In genomic region chr6:149061933-149062332, GRCh38 we compare ENCODE assay signal across 11 cellular contexts.
"Had no signal": no experiment of that assay in that cellular context is flagged by ENCODE, and none has a peak within 500 bp of the region (broad histone marks: within the 10 kb centered on the region; RNA-seq: fewer than 3 reads in every experiment).

No MANE protein-coding gene starts in this region.

- ATAC-seq: gastrocnemius medialis; stimulated activated naive B cell treated with anti-CD40 and anti-IgM and Interleukin-4, amounts not matched to agents 10 μg/mL and 1 μg/mL and 100 μg/mL, for 72 hours had no signal

- H3K9me3 ChIP-seq: gastrocnemius medialis, right atrium auricular region, transverse colon had no signal

- H3K4me3 ChIP-seq: gastrocnemius medialis, right atrium auricular region, transverse colon had no signal

- H3K27me3 ChIP-seq: gastrocnemius medialis, right atrium auricular region, transverse colon had no signal

- H3K36me3 Mint-ChIP-seq: activated CD4-positive, alpha-beta memory T cell treated with anti-CD3 and anti-CD28 coated beads for 36 hours had no signal

- H3K9me3 Mint-ChIP-seq: activated CD4-positive, alpha-beta memory T cell treated with anti-CD3 and anti-CD28 coated beads for 36 hours; stimulated activated naive B cell treated with anti-CD40 and anti-IgM and Interleukin-4, amounts not matched to agents 10 μg/mL and 1 μg/mL and 100 μg/mL, for 72 hours; T-helper 2 cell treated with Interferon-gamma antibody and Interleukin-4, amounts not matched to agents 5 μg/mL and 100 μg/mL, for 36 hours had no signal

- H3K4me1 ChIP-seq: gastrocnemius medialis had no signal

- H3K27me3 Mint-ChIP-seq: activated CD4-positive, alpha-beta memory T cell treated with anti-CD3 and anti-CD28 coated beads for 36 hours; stimulated activated naive B cell treated with anti-CD40 and anti-IgM and Interleukin-4, amounts not matched to agents 10 μg/mL and 1 μg/mL and 100 μg/mL, for 72 hours had no signal

- DNase-seq: activated CD4-positive, alpha-beta memory T cell treated with anti-CD3 and anti-CD28 coated beads for 36 hours; activated naive CD4-positive, alpha-beta T cell; effector memory CD4-positive, alpha-beta T cell; gastrocnemius medialis; kidney; stimulated activated CD4-positive, alpha-beta T cell treated with anti-CD3 and anti-CD28 coated beads, Interleukin-1b, Interleukin-23, amount 100 ng/mL, for 48 hours; stimulated activated naive B cell treated with anti-CD40 and anti-IgM and Interleukin-4, amounts not matched to agents 10 μg/mL and 1 μg/mL and 100 μg/mL, for 72 hours; substantia nigra had no signal

- H3K4me3 Mint-ChIP-seq: activated CD4-positive, alpha-beta memory T cell treated with anti-CD3 and anti-CD28 coated beads for 36 hours; stimulated activated naive B cell treated with anti-CD40 and anti-IgM and Interleukin-4, amounts not matched to agents 10 μg/mL and 1 μg/mL and 100 μg/mL, for 72 hours had no signal

- H3K27ac Mint-ChIP-seq: stimulated activated naive B cell treated with anti-CD40 and anti-IgM and Interleukin-4, amounts not matched to agents 10 μg/mL and 1 μg/mL and 100 μg/mL, for 72 hours had no signal

- H3K27ac ChIP-seq: gastrocnemius medialis, right atrium auricular region had no signal

- H3K36me3 ChIP-seq: gastrocnemius medialis, right atrium auricular region, transverse colon had no signal
